Comparison of ENCODE assay signal across 1 cellular context in genomic region chr10:125473138-125473793, GRCh38.
A peak's percentile ranks its signal among the peaks of the same experiment; 100 is the strongest.
TF ChIP-seq lines count a peak whose summit lies in the region.

No MANE protein-coding gene starts in this region.

TF ChIP-seq in HEK293, 187 proteins besides CTCF, POLR2A, EP300 and RAD21 (continued from another document):
- no peak for TF ChIP-seq PRDM2 (tag by site-specific recombination; IDR thresholded peaks at IDR 0.05; ENCODE audit: borderline replicate concordance)
- TF ChIP-seq ZBTB17 (tag by site-specific recombination; IDR thresholded peaks at IDR 0.05) = peak; percentile 78
- peak; percentile 92 for TF ChIP-seq FEZF1 (tag by site-specific recombination; IDR thresholded peaks at IDR 0.05)
- TF ChIP-seq ZNF449 (tag by site-specific recombination; IDR thresholded peaks at IDR 0.05) = no peak
- TF ChIP-seq WT1 (tag by site-specific recombination; IDR thresholded peaks at IDR 0.05) = no peak
- peak; percentile 86 for TF ChIP-seq EGR2 (tag by site-specific recombination; IDR thresholded peaks at IDR 0.05; ENCODE audit: low read depth)
- peak; percentile 38; the same call in 1 of the 2 replicates for TF ChIP-seq SCRT1 (tag by site-specific recombination; IDR thresholded peaks at IDR 0.05; ENCODE audit: borderline replicate concordance)
- no peak for TF ChIP-seq ZNF48 (tag by site-specific recombination; IDR thresholded peaks at IDR 0.05)
- no peak for TF ChIP-seq ZNF202 (tag by site-specific recombination; IDR thresholded peaks at IDR 0.05; ENCODE audit: borderline replicate concordance)
- peak; percentile 77 for TF ChIP-seq ZNF580 (tag by site-specific recombination; IDR thresholded peaks at IDR 0.05)
- no peak for TF ChIP-seq ZBTB1 (tag by site-specific recombination; IDR thresholded peaks at IDR 0.05)
- TF ChIP-seq ZBTB7A (tag by site-specific recombination; IDR thresholded peaks at IDR 0.05; ENCODE audit: low read depth) = no peak
- no peak for TF ChIP-seq ZNF266 (tag by site-specific recombination; IDR thresholded peaks at IDR 0.05; ENCODE audit: low read depth)
- TF ChIP-seq SP2 (tag by site-specific recombination; IDR thresholded peaks at IDR 0.05) = no peak
- 0 out of 2 replicates have a peak, but pooled peaks have one; percentile 53 for TF ChIP-seq BCL11B (tag by site-specific recombination; IDR thresholded peaks at IDR 0.05; ENCODE audit: low read depth)
- TF ChIP-seq ZIC2 (tag by site-specific recombination; IDR thresholded peaks at IDR 0.05) = peak; percentile 89
- peak; percentile 63; the same call in 1 of the 2 replicates for TF ChIP-seq BCL6B (tag by site-specific recombination; IDR thresholded peaks at IDR 0.05)
- TF ChIP-seq ZNF133 (tag by site-specific recombination; IDR thresholded peaks at IDR 0.05) = no peak
- TF ChIP-seq ZNF341 (tag by site-specific recombination; IDR thresholded peaks at IDR 0.05; ENCODE audit: low read depth) = 0 out of 2 replicates have a peak, but pooled peaks have one; percentile 36
- TF ChIP-seq GLIS1 (tag by site-specific recombination; IDR thresholded peaks at IDR 0.05) = 0 out of 2 replicates have a peak, but pooled peaks have one; percentile 6
- TF ChIP-seq ZNF2 (tag by site-specific recombination; IDR thresholded peaks at IDR 0.05) = no peak
- no peak for TF ChIP-seq ZNF239 (tag by site-specific recombination; IDR thresholded peaks at IDR 0.05)
- TF ChIP-seq ZNF148 (tag by site-specific recombination; IDR thresholded peaks at IDR 0.05; ENCODE audit: borderline replicate concordance) = no peak
- no peak for TF ChIP-seq ZNF747 (tag by site-specific recombination; IDR thresholded peaks at IDR 0.05)
- TF ChIP-seq KLF8 (tag by site-specific recombination; IDR thresholded peaks at IDR 0.05) = no peak
- no peak for TF ChIP-seq ZNF26 (tag by site-specific recombination; IDR thresholded peaks at IDR 0.05)
- no peak for TF ChIP-seq ZNF292 (tag by site-specific recombination; IDR thresholded peaks at IDR 0.05; ENCODE audit: borderline replicate concordance, low read depth)
- TF ChIP-seq ZNF514 (tag by site-specific recombination; IDR thresholded peaks at IDR 0.05) = no peak
- TF ChIP-seq ZBTB8A (tag by site-specific recombination; IDR thresholded peaks at IDR 0.05) = 0 out of 2 replicates have a peak, but pooled peaks have one; percentile 18
- TF ChIP-seq MZF1 (tag by site-specific recombination; IDR thresholded peaks at IDR 0.05; ENCODE audit: borderline replicate concordance) = no peak
- TF ChIP-seq ZNF560 (tag by site-specific recombination; IDR thresholded peaks at IDR 0.05; ENCODE audit: borderline replicate concordance) = no peak
- no peak for TF ChIP-seq ZNF354C (tag by site-specific recombination; IDR thresholded peaks at IDR 0.05; ENCODE audit: borderline replicate concordance, low read depth)
- TF ChIP-seq GFI1B (tag by site-specific recombination; IDR thresholded peaks at IDR 0.05) = no peak
- peak; percentile 57; the same call in 1 of the 2 replicates for TF ChIP-seq OSR2 (tag by site-specific recombination; IDR thresholded peaks at IDR 0.05)
- no peak for TF ChIP-seq ZBTB48 (tag by site-specific recombination; IDR thresholded peaks at IDR 0.05)
- TF ChIP-seq ZNF311 (tag by site-specific recombination; IDR thresholded peaks at IDR 0.05; ENCODE audit: borderline replicate concordance) = no peak
- no peak for TF ChIP-seq ZNF426 (tag by site-specific recombination; IDR thresholded peaks at IDR 0.05)
- TF ChIP-seq YY2 (tag by site-specific recombination; IDR thresholded peaks at IDR 0.05) = no peak
- TF ChIP-seq PBX3 (CRISPR knock-in tag; IDR thresholded peaks at IDR 0.05) = no peak
- TF ChIP-seq ZNF404 (tag by site-specific recombination; IDR thresholded peaks at IDR 0.05) = no peak
- TF ChIP-seq MEIS1 (CRISPR knock-in tag; IDR thresholded peaks at IDR 0.05; ENCODE audit: borderline replicate concordance) = no peak
- peak; percentile 91 for TF ChIP-seq PRDM4 (tag by site-specific recombination; IDR thresholded peaks at IDR 0.05)
- no peak for TF ChIP-seq ZNF416 (tag by site-specific recombination; IDR thresholded peaks at IDR 0.05)
- no peak for TF ChIP-seq ZNF837 (tag by site-specific recombination; IDR thresholded peaks at IDR 0.05)
- no peak for TF ChIP-seq ZNF776 (tag by site-specific recombination; IDR thresholded peaks at IDR 0.05; ENCODE audit: borderline replicate concordance)
- no peak for TF ChIP-seq ZNF223 (tag by site-specific recombination; IDR thresholded peaks at IDR 0.05)
- no peak for TF ChIP-seq ZNF350 (tag by site-specific recombination; IDR thresholded peaks at IDR 0.05)
- TF ChIP-seq HOXC10 (CRISPR knock-in tag; IDR thresholded peaks at IDR 0.05) = no peak
- TF ChIP-seq ZXDB (tag by site-specific recombination; IDR thresholded peaks at IDR 0.05) = peak; percentile 91
- TF ChIP-seq ZNF677 (tag by site-specific recombination; IDR thresholded peaks at IDR 0.05) = no peak
- TF ChIP-seq SALL2 (tag by site-specific recombination; IDR thresholded peaks at IDR 0.05; ENCODE audit: borderline replicate concordance) = no peak
- no peak for TF ChIP-seq ZNF792 (tag by site-specific recombination; IDR thresholded peaks at IDR 0.05)
- TF ChIP-seq ZNF473 (tag by site-specific recombination; IDR thresholded peaks at IDR 0.05) = no peak
- no peak for TF ChIP-seq ZNF140 (tag by site-specific recombination; IDR thresholded peaks at IDR 0.05)
- TF ChIP-seq RBAK (tag by site-specific recombination; IDR thresholded peaks at IDR 0.05) = no peak
- TF ChIP-seq SP7 (tag by site-specific recombination; IDR thresholded peaks at IDR 0.05) = peak; percentile 79
